In the genomic region with DNA sequence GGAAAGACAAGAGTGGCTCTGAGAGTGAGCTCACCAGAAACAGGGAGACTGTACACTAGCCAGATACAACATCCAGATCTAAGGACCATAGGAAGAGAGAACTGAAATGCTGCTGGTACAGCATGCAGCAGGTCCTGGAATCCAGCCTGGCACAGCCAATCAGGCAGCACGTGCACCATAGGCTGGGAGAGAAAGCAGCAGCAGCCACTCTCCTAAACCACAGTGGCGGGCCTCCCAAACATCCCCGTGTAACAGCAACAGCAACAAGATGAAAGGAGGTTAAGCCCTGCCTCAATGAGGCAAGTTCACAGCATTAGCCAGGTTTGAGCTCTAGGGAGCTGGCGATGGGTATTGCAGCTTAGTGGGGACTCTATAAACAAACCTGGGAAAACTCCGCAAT, we compare ENCODE assay signal across 24 cellular contexts.
"Had no signal": no experiment of that assay in that cellular context is flagged by ENCODE, and none has a peak within 500 bp of the region (broad histone marks: within the 10 kb centered on the region; RNA-seq: fewer than 3 reads in every experiment).

No MANE protein-coding gene starts in this region.

- H3K27me3 ChIP-seq: breast epithelium, Peyer's patch, SJCRH30 had no signal

- H3K4me3 Mint-ChIP-seq: activated CD8-positive, alpha-beta T cell treated with anti-CD3 and anti-CD28 coated beads for 36 hours; activated naive CD4-positive, alpha-beta T cell treated with anti-CD3 and anti-CD28 coated beads, Interleukin-2, amount 50 U/mL, for 24 hours; activated T-cell treated with anti-CD3 and anti-CD28 coated beads, Interleukin-2, amount 50 U/mL, for 72 hours had no signal

- H3K4me2 ChIP-seq: SK-N-SH had no signal

- H3K27ac ChIP-seq: breast epithelium, Peyer's patch, RWPE1, SJCRH30 had no signal

- H3K27ac Mint-ChIP-seq: activated CD8-positive, alpha-beta T cell treated with anti-CD3 and anti-CD28 coated beads for 36 hours; activated naive CD4-positive, alpha-beta T cell treated with anti-CD3 and anti-CD28 coated beads, Interleukin-2, amount 50 U/mL, for 24 hours; activated T-cell treated with anti-CD3 and anti-CD28 coated beads, Interleukin-2, amount 50 U/mL, for 72 hours had no signal

- H3K36me3 Mint-ChIP-seq: activated naive CD4-positive, alpha-beta T cell treated with anti-CD3 and anti-CD28 coated beads, Interleukin-2, amount 50 U/mL, for 24 hours had no signal

- DNase-seq: activated CD4-positive, CD25-positive, alpha-beta regulatory T cell; activated CD8-positive, alpha-beta memory T cell treated with anti-CD3 and anti-CD28 coated beads, Interleukin-2, amount 50 U/mL, for 4 hours; activated CD8-positive, alpha-beta T cell treated with anti-CD3 and anti-CD28 coated beads for 36 hours; activated naive CD4-positive, alpha-beta T cell; activated T-cell treated with anti-CD3 and anti-CD28 coated beads, Interleukin-2, amount 50 U/mL, for 72 hours; aorta; caudate nucleus; Kasumi-1; NCI-H1048; NCI-H1417; NCI-H1930; NCI-H2107; NCI-H2171 treated with DMSO at 0.1 percent for 48 hours; NCI-H226; NCI-H526 treated with DMSO at 0.1 percent for 48 hours; NCI-H82; OCI-M1; Peyer's patch; Right ventricle myocardium superior; SJCRH30; SK-N-SH had no signal

- H3K9me3 ChIP-seq: breast epithelium, Peyer's patch, SJCRH30, SK-N-SH had no signal

- H3K4me1 ChIP-seq: breast epithelium, Peyer's patch, SJCRH30 had no signal

- H3K9me2 ChIP-seq: SK-N-SH had no signal

- H3K9ac ChIP-seq: SK-N-SH had no signal

- H3K4me3 ChIP-seq: breast epithelium, Peyer's patch, SJCRH30 had no signal

- H3K4me1 Mint-ChIP-seq: activated naive CD4-positive, alpha-beta T cell treated with anti-CD3 and anti-CD28 coated beads, Interleukin-2, amount 50 U/mL, for 24 hours had no signal

- H3K27me3 Mint-ChIP-seq: activated CD8-positive, alpha-beta T cell treated with anti-CD3 and anti-CD28 coated beads for 36 hours; activated naive CD4-positive, alpha-beta T cell treated with anti-CD3 and anti-CD28 coated beads, Interleukin-2, amount 50 U/mL, for 24 hours had no signal

- H3K9me3 Mint-ChIP-seq: activated CD8-positive, alpha-beta T cell treated with anti-CD3 and anti-CD28 coated beads for 36 hours; activated naive CD4-positive, alpha-beta T cell treated with anti-CD3 and anti-CD28 coated beads, Interleukin-2, amount 50 U/mL, for 24 hours; activated T-cell treated with anti-CD3 and anti-CD28 coated beads, Interleukin-2, amount 50 U/mL, for 72 hours had no signal

- H3K36me3 ChIP-seq: breast epithelium, Peyer's patch, SJCRH30 had no signal
